In the genomic region with DNA sequence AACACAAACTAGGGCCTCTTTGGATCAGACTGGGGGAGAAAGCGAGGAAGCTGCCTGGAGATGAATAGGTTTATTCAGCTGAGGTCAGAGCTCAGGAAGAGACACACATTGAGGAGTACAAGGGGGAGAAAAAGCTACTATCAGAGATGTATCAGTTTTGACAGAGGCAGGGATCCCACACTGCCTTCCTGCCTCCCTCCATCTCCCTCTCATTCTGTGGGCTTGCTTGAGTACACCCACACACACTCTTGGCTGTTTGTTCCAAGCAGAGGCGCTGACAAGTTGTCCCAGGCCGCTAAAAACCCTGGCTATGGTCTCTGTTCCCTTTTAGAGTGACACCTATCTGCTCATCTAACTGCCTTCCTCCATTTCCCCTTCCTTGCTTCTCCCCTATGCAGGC, we compare ENCODE assay signal across 11 cellular contexts. TPM values are rescaled to one million over a fixed set of nuclear protein-coding genes. Genes with fewer than 3 reads are reported as not detected.
DNase-seq lines count a peak whose midpoint lies in the region; ATAC-seq and TF ChIP-seq lines count a peak whose summit lies in the region.
"Had no signal": no experiment of that assay in that cellular context is flagged by ENCODE, and none has a peak within 500 bp of the region (broad histone marks: within the 10 kb centered on the region; RNA-seq: fewer than 3 reads in every experiment).

No MANE protein-coding gene starts in this region.

- H3K27ac ChIP-seq in cingulate gyrus (ENCODE audit: low read depth, low read length) (peak overlapping the region; percentile 74), sigmoid colon (peak overlapping the region; percentile 92 to 97 (median 96))

- TF ChIP-seq CTCF in HFF-Myc (IDR thresholded peaks at IDR 0.05; ENCODE audit: low read depth, low read length, missing control alignments) (no peak), sigmoid colon (IDR thresholded peaks at IDR 0.05) (no peak)

- H3K4me3 ChIP-seq in HFF-Myc (replicated peaks; ENCODE audit: low read depth, low read length) (0 out of 2 replicates have a peak overlapping the region, but pooled peaks have one; percentile 13), sigmoid colon (peak overlapping the region in 2 of 4 donors; percentile 1 to 86)

- peaks cover 0 to 34% (median 7%) of the 10 kb centered on the region in 4 donors for H3K36me3 ChIP-seq in sigmoid colon

- intact Hi-C loops in sigmoid colon (cut with DNase I) = no loop called here

- WGBS in sigmoid colon, 2 donors = 73 to 90% methylated on average over 3 of the region's 3 CpGs

- DNase-seq in CD1c-positive myeloid dendritic cell (ENCODE audit: extremely low spot score) (peak; percentile 14), HFF-Myc (ENCODE audit: extremely low read depth, low read depth) (no peak), sigmoid colon (no peak), DMS153 treated with DMSO at 0.1 percent for 48 hours (lab: John Stamatoyannopoulos, UW; ENCODE audit: unreplicated experiment) (no peak)
- DNase-seq in stimulated activated CD4-positive, alpha-beta T cell treated with anti-CD3 and anti-CD28 coated beads, Interleukin-4, amount 100 ng/mL, for 4 hours = no peak
- DNase-seq: dermis blood vessel endothelial cell, EL, H9, NCI-H526 had no signal

- H3K4me1 ChIP-seq in sigmoid colon = peaks cover 0 to 44% (median 39%) of the 10 kb centered on the region in 4 donors

- no peak for ATAC-seq in HG03457 (IDR thresholded peaks at IDR 0.05; ENCODE audit: unreplicated experiment)

- no peaks in the 10 kb centered on the region for H3K9me3 ChIP-seq in sigmoid colon

- TF ChIP-seq EP300 in sigmoid colon (IDR thresholded peaks at IDR 0.05) = no peak

- no peak for TF ChIP-seq POLR2A in sigmoid colon (IDR thresholded peaks at IDR 0.05)

- no peaks in the 10 kb centered on the region for H3K27me3 ChIP-seq in sigmoid colon

RNA-seq across cellular contexts. Expression of a gene that starts 5.2 kb away (rescaled TPM):
- total RNA-seq in sigmoid colon = 100 to 1,000 TPM in 1 of 4 donors, 10 to 100 TPM in 3; 50.3 to 109 (median 71.6) TPM
- polyA plus RNA-seq in sigmoid colon = 10 to 100 TPM in 1 of 3 donors, 1 to 10 TPM in 2; 2.5 to 25.8 (median 6.6) TPM

RNA-seq across cellular contexts. Expression of a gene that starts 6.6 kb away (rescaled TPM):
- 10 to 100 TPM; 15.7 to 26.6 (median 15.9) TPM for total RNA-seq in sigmoid colon
- polyA plus RNA-seq in sigmoid colon = 1 to 10 TPM in 1 of 3 donors, under 1 TPM in 2; 0.46 to 6.0 (median 0.60) TPM

RNA-seq across cellular contexts. Expression of a gene that starts 38.8 kb away (rescaled TPM):
- 1 to 10 TPM; 1.3 to 5.6 (median 2.1) TPM for total RNA-seq in sigmoid colon
- 1 to 10 TPM in 1 of 3 donors, under 1 TPM in 1, not detected in 1; 0.23 to 1.0 TPM for polyA plus RNA-seq in sigmoid colon
